ENCODE assay signal across 12 cellular contexts in the genomic region with DNA sequence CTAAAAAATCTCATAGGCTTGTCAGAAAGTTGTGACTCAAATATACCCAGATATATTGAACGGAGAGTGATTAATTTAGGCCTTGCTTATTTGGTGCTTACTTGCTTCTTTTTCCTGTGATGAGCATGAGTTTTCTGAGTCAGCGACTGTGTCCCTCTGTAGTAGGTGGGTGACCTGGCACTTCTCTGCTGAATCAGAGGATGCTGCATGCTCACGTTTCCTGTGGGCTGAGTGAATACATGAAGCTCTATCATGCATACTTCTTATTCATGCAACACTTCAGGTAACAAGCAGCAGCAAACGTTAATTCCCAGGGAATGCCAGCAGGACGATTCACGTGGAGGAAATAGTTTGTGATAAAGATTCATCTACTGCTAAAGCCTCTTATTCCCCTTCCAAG.
A peak's percentile ranks its signal among the peaks of the same experiment; 100 is the strongest.
DNase-seq lines count a peak whose midpoint lies in the region; ATAC-seq, FAIRE-seq and TF ChIP-seq lines count a peak whose summit lies in the region.
"Had no signal": no experiment of that assay in that cellular context is flagged by ENCODE, and none has a peak within 500 bp of the region (broad histone marks: within the 10 kb centered on the region; RNA-seq: fewer than 3 reads in every experiment).

No MANE protein-coding gene starts in this region.

- H3K4me3 ChIP-seq in GM23248 (no peak overlapping the region), keratinocyte (ENCODE audit: control insufficient read depth in 2 of 3, extremely low read depth in 1 of 3, insufficient read depth in 2 of 3, low read depth in 1 of 3, low read length in 3 of 3) (no peak overlapping the region)

- dilution Hi-C loops in keratinocyte (cut with MboI; ENCODE audit: extremely low pct_ligation_motif_present, low sequenced_read_pairs): no loop called here

- no peaks in the 10 kb centered on the region for H4K20me1 ChIP-seq in GM23248 (ENCODE audit: insufficient read depth)
- H4K20me1 ChIP-seq in keratinocyte (ENCODE audit: control insufficient read depth, extremely low read depth, insufficient read depth, low read length): no peaks in the 10 kb centered on the region

- in situ Hi-C loops in ACHN (cut with HindIII; ENCODE audit: low pct_ligation_motif_present, low pct_unique_long_range_greater_than_20kb, low sequenced_read_pairs): no loop called here
- in situ Hi-C loops in GM23248 (cut with MboI): no loop called here

- no peaks in the 10 kb centered on the region for H3K36me3 ChIP-seq in GM23248 (ENCODE audit: low read depth)
- H3K36me3 ChIP-seq in keratinocyte (ENCODE audit: control insufficient read depth in 2 of 2, extremely low read depth in 1 of 2, insufficient read depth in 2 of 2, low read length in 2 of 2): no peaks in the 10 kb centered on the region

- H3F3A ChIP-seq in GM23248 (ENCODE audit: insufficient read depth): peaks cover 11% of the 10 kb centered on the region; the same call in 1 of the 2 replicates

- H3K4me2 ChIP-seq in GM23248 (ENCODE audit: unreplicated experiment): peak overlapping the region; percentile 43
- H3K4me2 ChIP-seq in keratinocyte (ENCODE audit: control insufficient read depth, extremely low read depth, insufficient read depth, low read depth, low read length): peak overlapping the region; percentile 9

- no peaks in the 10 kb centered on the region for H3K9me1 ChIP-seq in keratinocyte (ENCODE audit: control insufficient read depth, extremely low read depth, insufficient read depth, low read length)

- peaks cover 2% of the 10 kb centered on the region; the same call in 1 of the 2 replicates for H3K9me2 ChIP-seq in GM23248 (ENCODE audit: insufficient read depth)

- TF ChIP-seq CTCF in keratinocyte (optimal IDR thresholded peaks at IDR 0.05 in 1 of 3, IDR thresholded peaks at IDR 0.05 in 1 of 3, conservative IDR thresholded peaks at IDR 0.05 in 1 of 3; ENCODE audit: extremely low read depth in 1 of 3, insufficient read depth in 2 of 3, low read length in 3 of 3): no peak

- H3K4me1 ChIP-seq in GM23248 (ENCODE audit: insufficient read depth): peaks cover 8% of the 10 kb centered on the region
- H3K4me1 ChIP-seq in keratinocyte (ENCODE audit: control insufficient read depth, extremely low read depth, insufficient read depth, low read length): peaks cover 14% of the 10 kb centered on the region

- H3K27me3 ChIP-seq in GM23248 (replicated peaks; ENCODE audit: insufficient read depth) (no peaks in the 10 kb centered on the region), keratinocyte (ENCODE audit: control insufficient read depth, extremely low read depth, insufficient read depth, low read length) (no peaks in the 10 kb centered on the region)

- ATAC-seq in HG03095 (IDR thresholded peaks at IDR 0.05; ENCODE audit: unreplicated experiment) (no peak), HG02759 (IDR thresholded peaks at IDR 0.05; ENCODE audit: unreplicated experiment) (no peak)
- ATAC-seq: right cardiac atrium had no signal

- H3K9me3 ChIP-seq in GM23248 (ENCODE audit: low read depth) (no peaks in the 10 kb centered on the region), keratinocyte (ENCODE audit: control insufficient read depth, low read depth, low read length) (no peaks in the 10 kb centered on the region)

- H3K9ac ChIP-seq in GM23248 (no peak overlapping the region), keratinocyte (ENCODE audit: control insufficient read depth, extremely low read depth, insufficient read depth, low read length) (peak overlapping the region; percentile 2)

- DNase-seq in ACHN (peak; percentile 34), GM23248 (peak; percentile 79), keratinocyte (ENCODE audit: low read depth, low spot score) (peak; percentile 90), DMS 273 (lab: John Stamatoyannopoulos, UW; ENCODE audit: unreplicated experiment) (no peak), NCI-H1417 (lab: John Stamatoyannopoulos, UW) (no peak)
- DNase-seq in activated T-cell treated with anti-CD3 and anti-CD28 coated beads, Interleukin-2, amount 50 U/mL, for 48 hours: peak; percentile 41 to 53
- DNase-seq: naive B cell, NCI-H2081 treated with DMSO at 0.1 percent for 48 hours, right cardiac atrium had no signal

- H2AFZ ChIP-seq in GM23248 (0 out of 2 replicates have a peak overlapping the region, but pooled peaks have one; percentile 1), keratinocyte (ENCODE audit: control insufficient read depth, low read length) (no peak overlapping the region)

- peak; percentile 99 for FAIRE-seq in keratinocyte (lab: Jason Lieb, UNC)
- FAIRE-seq: colon had no signal

- WGBS in GM23248 (ENCODE audit: low coverage in 1 of 2, low lambda C conversion rate in 2 of 2, missing lambda C conversion rate in 2 of 2), 2 experiments: 20 to 28% methylated on average over 6 of the region's 6 CpGs

- no peaks in the 10 kb centered on the region for H3K79me2 ChIP-seq in GM23248 (ENCODE audit: insufficient read depth)
- no peaks in the 10 kb centered on the region for H3K79me2 ChIP-seq in keratinocyte (ENCODE audit: control insufficient read depth, insufficient read depth, low read length)

- H3K27ac ChIP-seq in GM23248 (no peak overlapping the region), keratinocyte (ENCODE audit: control insufficient read depth, insufficient read depth, low read length) (peak overlapping the region; percentile 75)

Comparison
In these comparisons a context has a peak if more than half of its experiments do, and no peak if none do; other contexts are left out.
1. DNase-seq: peak in ACHN (single experiment), GM23248 (single experiment), activated T-cell treated with anti-CD3 and anti-CD28 coated beads, Interleukin-2, amount 50 U/mL, for 48 hours (2 of 2) and keratinocyte (single experiment); none in DMS 273 (single experiment) and NCI-H1417 (0 of 3).